ENCODE assay signal across 20 cellular contexts in genomic region chr6:46730918-46731461, GRCh38. TPM values are rescaled to one million over a fixed set of nuclear protein-coding genes. Genes with fewer than 3 reads are reported as not detected.
DNase-seq lines count a peak whose midpoint lies in the region; ATAC-seq and TF ChIP-seq lines count a peak whose summit lies in the region.
"Had no signal": no experiment of that assay in that cellular context is flagged by ENCODE, and none has a peak within 500 bp of the region (broad histone marks: within the 10 kb centered on the region; RNA-seq: fewer than 3 reads in every experiment).

No MANE protein-coding gene starts in this region.

- H3K27me3 ChIP-seq in left lung (peaks cover 10 to 33% of the 10 kb centered on the region in 2 donors), gastrocnemius medialis (peaks cover 3 to 17% (median 5%) of the 10 kb centered on the region in 3 donors)

- DNase-seq in Ammon's horn (ENCODE audit: low spot score) (peak; percentile 5), MV-4-11 (lab: John Stamatoyannopoulos, UW) (peak; percentile 59), SKM-1 (lab: John Stamatoyannopoulos, UW; ENCODE audit: unreplicated experiment) (peak; percentile 50), left lung (no peak), left ventricle myocardium superior (no peak), gastrocnemius medialis (no peak), GM03348 (ENCODE audit: low spot score) (no peak)
- DNase-seq in stimulated activated effector memory CD8-positive, alpha-beta T cell treated with anti-CD3 and anti-CD28 coated beads, Interleukin-12 subunit alpha, Interleukin-12 subunit beta, amount 100 ng/mL, for 72 hours (ENCODE audit: low spot score in 2 of 2), result no peak
- DNase-seq: Caco-2; CD4-positive, CD25-positive, alpha-beta regulatory T cell; DMS153; KG1; NCI-H1105 treated with DMSO at 0.1 percent for 48 hours; NCI-H187; NK-92 treated with Interleukin-12 subunit alpha and Interleukin-12 subunit beta, amount 100 ng/mL, for 24 hours had no signal

- no peak overlapping the region for H3K27ac Mint-ChIP-seq in stimulated activated effector memory CD8-positive, alpha-beta T cell treated with anti-CD3 and anti-CD28 coated beads, Interleukin-12 subunit alpha, Interleukin-12 subunit beta, amount 100 ng/mL, for 72 hours
- H3K27ac Mint-ChIP-seq: GM23338 had no signal

- no peak overlapping the region for H3K4me3 Mint-ChIP-seq in stimulated activated effector memory CD8-positive, alpha-beta T cell treated with anti-CD3 and anti-CD28 coated beads, Interleukin-12 subunit alpha, Interleukin-12 subunit beta, amount 100 ng/mL, for 72 hours
- H3K4me3 Mint-ChIP-seq: CD4-positive, CD25-positive, alpha-beta regulatory T cell; GM23338 had no signal

- H3K4me3 ChIP-seq in left lung (no peak overlapping the region), gastrocnemius medialis (no peak overlapping the region)
- H3K4me3 ChIP-seq: A549, GM23338 had no signal

- peak; percentile 50 for ATAC-seq in left lung
- no peak for ATAC-seq in left ventricle myocardium superior
- ATAC-seq in stimulated activated effector memory CD8-positive, alpha-beta T cell treated with anti-CD3 and anti-CD28 coated beads, Interleukin-12 subunit alpha, Interleukin-12 subunit beta, amount 100 ng/mL, for 72 hours, result no peak
- no peak for ATAC-seq in gastrocnemius medialis
- ATAC-seq: A549, GM23338, HCT116, Panc1 had no signal

- H3K27ac ChIP-seq in left lung, result peak overlapping the region in 1 of 2 donors; percentile 57
- H3K27ac ChIP-seq in gastrocnemius medialis, result no peak overlapping the region
- H3K27ac ChIP-seq: A549 had no signal

- no peak for TF ChIP-seq CTCF in left lung (IDR thresholded peaks at IDR 0.05)
- no peak for TF ChIP-seq CTCF in gastrocnemius medialis (IDR thresholded peaks at IDR 0.05 in 4 of 5, conservative IDR thresholded peaks at IDR 0.05 in 1 of 5)

- H3K36me3 ChIP-seq in left lung, result no peaks in the 10 kb centered on the region
- H3K36me3 ChIP-seq in gastrocnemius medialis, result no peaks in the 10 kb centered on the region

- H3K36me3 Mint-ChIP-seq in stimulated activated effector memory CD8-positive, alpha-beta T cell treated with anti-CD3 and anti-CD28 coated beads, Interleukin-12 subunit alpha, Interleukin-12 subunit beta, amount 100 ng/mL, for 72 hours, result no peaks in the 10 kb centered on the region
- H3K36me3 Mint-ChIP-seq: CD4-positive, CD25-positive, alpha-beta regulatory T cell had no signal

- no peaks in the 10 kb centered on the region for H3K9me3 Mint-ChIP-seq in stimulated activated effector memory CD8-positive, alpha-beta T cell treated with anti-CD3 and anti-CD28 coated beads, Interleukin-12 subunit alpha, Interleukin-12 subunit beta, amount 100 ng/mL, for 72 hours
- H3K9me3 Mint-ChIP-seq: GM23338 had no signal

- TF ChIP-seq POLR2A in gastrocnemius medialis (IDR thresholded peaks at IDR 0.05), result no peak

- in situ Hi-C loops in gastrocnemius medialis (cut with MboI; ENCODE audit: low sequenced_read_pairs in 4 of 4), result no loop called here

- H3K9me3 ChIP-seq in left lung (no peaks in the 10 kb centered on the region), gastrocnemius medialis (no peaks in the 10 kb centered on the region)
- H3K9me3 ChIP-seq: A549, Caco-2 had no signal

- intact Hi-C loops in left lung (cut with DNase I), result no loop called here
- intact Hi-C loops in left ventricle myocardium superior (cut with micrococcal nuclease), result no loop called here
- intact Hi-C loops in gastrocnemius medialis (cut with DNase I; ENCODE audit: low total_unique reads), result no loop called here

- no peaks in the 10 kb centered on the region for H3K4me1 Mint-ChIP-seq in stimulated activated effector memory CD8-positive, alpha-beta T cell treated with anti-CD3 and anti-CD28 coated beads, Interleukin-12 subunit alpha, Interleukin-12 subunit beta, amount 100 ng/mL, for 72 hours

- H3K4me1 ChIP-seq in left lung, result peaks cover 0 to 13% of the 10 kb centered on the region in 2 donors
- peaks cover 3 to 11% of the 10 kb centered on the region in 2 donors for H3K4me1 ChIP-seq in gastrocnemius medialis
- H3K4me1 ChIP-seq: A549 had no signal

RNA-seq across cellular contexts. Expression of gene PLA2G7, which starts 4.2 kb away (rescaled TPM):
- total RNA-seq in left lung (10 to 100 TPM; 19.6 to 32.1 TPM), left ventricle myocardium superior (0.15 TPM), gastrocnemius medialis (not detected)
- total RNA-seq: CD4-positive, CD25-positive, alpha-beta regulatory T cell had no signal

RNA-seq across cellular contexts. Expression of gene ANKRD66, which starts 15.7 kb away (rescaled TPM):
- 1 to 10 TPM in 1 of 2 donors, not detected in 1; 2.4 TPM for total RNA-seq in left lung
- not detected for total RNA-seq in left ventricle myocardium superior
- not detected for total RNA-seq in gastrocnemius medialis
- total RNA-seq: Caco-2; CD4-positive, CD25-positive, alpha-beta regulatory T cell; GM23338; M059J had no signal

RNA-seq across cellular contexts. Expression of gene TDRD6, which starts 43.3 kb away (rescaled TPM):
- total RNA-seq in left lung, result under 1 TPM; 0.34 to 0.38 TPM
- total RNA-seq in left ventricle myocardium superior, result 0.30 TPM
- total RNA-seq in gastrocnemius medialis, result 1 to 10 TPM in 1 of 4 donors, under 1 TPM in 3; 0.03 to 1.7 (median 0.07) TPM
- total RNA-seq: Caco-2; CD4-positive, CD25-positive, alpha-beta regulatory T cell had no signal

Comparison
In these comparisons a context has a peak if more than half of its experiments do, and no peak if none do; other contexts are left out.
1. DNase-seq: peak in Ammon's horn (single experiment), MV-4-11 (single experiment) and SKM-1 (single experiment); none in left lung (0 of 2), left ventricle myocardium superior (single experiment), stimulated activated effector memory CD8-positive, alpha-beta T cell treated with anti-CD3 and anti-CD28 coated beads, Interleukin-12 subunit alpha, Interleukin-12 subunit beta, amount 100 ng/mL, for 72 hours (0 of 2), gastrocnemius medialis (0 of 2) and GM03348 (single experiment).
2. RNA of gene PLA2G7, which starts 4.2 kb away (total RNA-seq): 19.6 to 32.1 TPM in left lung; 0.15 TPM in left ventricle myocardium superior (single experiment) and not detected in gastrocnemius medialis; every median in the first group is over 10 times any median in the second.